1 cellular context compared by ENCODE assay signal in genomic region chr19:55278391-55279135, GRCh38.
TF ChIP-seq lines count a peak whose summit lies in the region.

No MANE protein-coding gene starts in this region.

TF ChIP-seq in GM12878, 131 proteins besides CTCF, POLR2A, EP300 and RAD21:
- TF ChIP-seq SPI1 (IDR thresholded peaks at IDR 0.05; ENCODE audit: borderline replicate concordance, insufficient read depth, low read depth, low read length), result no peak
- TF ChIP-seq ZNF24 (IDR thresholded peaks at IDR 0.05), result no peak
- TF ChIP-seq KLF5 (IDR thresholded peaks at IDR 0.05; ENCODE audit: partially characterized antibody), result no peak
- no peak for TF ChIP-seq CHD2 (IDR thresholded peaks at IDR 0.05; ENCODE audit: borderline replicate concordance, low read depth, low read length)
- TF ChIP-seq CBFB (IDR thresholded peaks at IDR 0.05; ENCODE audit: low read depth), result no peak
- no peak for TF ChIP-seq STAT3 (IDR thresholded peaks at IDR 0.05; ENCODE audit: low read depth, low read length)
- no peak for TF ChIP-seq RELB (IDR thresholded peaks at IDR 0.05; ENCODE audit: low read depth)
- no peak for TF ChIP-seq FOXM1 (IDR thresholded peaks at IDR 0.05; ENCODE audit: low read depth, low read length)
- TF ChIP-seq EGR1 (IDR thresholded peaks at IDR 0.05; ENCODE audit: borderline replicate concordance in 1 of 2, low read depth in 2 of 2, low read length in 2 of 2), result no peak
- TF ChIP-seq NR2C2 (IDR thresholded peaks at IDR 0.05; ENCODE audit: borderline replicate concordance, control insufficient read depth, insufficient read length, low read depth), result no peak
- TF ChIP-seq RBBP5 (conservative IDR thresholded peaks at IDR 0.05), result no peak
- TF ChIP-seq, protein P1, sequence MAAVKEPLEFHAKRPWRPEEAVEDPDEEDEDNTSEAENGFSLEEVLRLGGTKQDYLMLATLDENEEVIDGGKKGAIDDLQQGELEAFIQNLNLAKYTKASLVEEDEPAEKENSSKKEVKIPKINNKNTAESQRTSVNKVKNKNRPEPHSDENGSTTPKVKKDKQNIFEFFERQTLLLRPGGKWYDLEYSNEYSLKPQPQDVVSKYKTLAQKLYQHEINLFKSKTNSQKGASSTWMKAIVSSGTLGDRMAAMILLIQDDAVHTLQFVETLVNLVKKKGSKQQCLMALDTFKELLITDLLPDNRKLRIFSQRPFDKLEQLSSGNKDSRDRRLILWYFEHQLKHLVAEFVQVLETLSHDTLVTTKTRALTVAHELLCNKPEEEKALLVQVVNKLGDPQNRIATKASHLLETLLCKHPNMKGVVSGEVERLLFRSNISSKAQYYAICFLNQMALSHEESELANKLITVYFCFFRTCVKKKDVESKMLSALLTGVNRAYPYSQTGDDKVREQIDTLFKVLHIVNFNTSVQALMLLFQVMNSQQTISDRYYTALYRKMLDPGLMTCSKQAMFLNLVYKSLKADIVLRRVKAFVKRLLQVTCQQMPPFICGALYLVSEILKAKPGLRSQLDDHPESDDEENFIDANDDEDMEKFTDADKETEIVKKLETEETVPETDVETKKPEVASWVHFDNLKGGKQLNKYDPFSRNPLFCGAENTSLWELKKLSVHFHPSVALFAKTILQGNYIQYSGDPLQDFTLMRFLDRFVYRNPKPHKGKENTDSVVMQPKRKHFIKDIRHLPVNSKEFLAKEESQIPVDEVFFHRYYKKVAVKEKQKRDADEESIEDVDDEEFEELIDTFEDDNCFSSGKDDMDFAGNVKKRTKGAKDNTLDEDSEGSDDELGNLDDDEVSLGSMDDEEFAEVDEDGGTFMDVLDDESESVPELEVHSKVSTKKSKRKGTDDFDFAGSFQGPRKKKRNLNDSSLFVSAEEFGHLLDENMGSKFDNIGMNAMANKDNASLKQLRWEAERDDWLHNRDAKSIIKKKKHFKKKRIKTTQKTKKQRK (IDR thresholded peaks at IDR 0.05; ENCODE audit: low read depth, low read length), result no peak
- TF ChIP-seq HCFC1 (IDR thresholded peaks at IDR 0.05; ENCODE audit: low read length), result no peak
- no peak for TF ChIP-seq POU2F2 (IDR thresholded peaks at IDR 0.05; ENCODE audit: borderline replicate concordance, low read depth, low read length)
- TF ChIP-seq JUND (IDR thresholded peaks at IDR 0.05; ENCODE audit: low read depth, low read length), result no peak
- TF ChIP-seq NR2C1 (IDR thresholded peaks at IDR 0.05), result no peak
- TF ChIP-seq IRF4 (IDR thresholded peaks at IDR 0.05; ENCODE audit: low read depth, low read length), result no peak
